9 cellular contexts compared by ENCODE assay signal in the genomic region with DNA sequence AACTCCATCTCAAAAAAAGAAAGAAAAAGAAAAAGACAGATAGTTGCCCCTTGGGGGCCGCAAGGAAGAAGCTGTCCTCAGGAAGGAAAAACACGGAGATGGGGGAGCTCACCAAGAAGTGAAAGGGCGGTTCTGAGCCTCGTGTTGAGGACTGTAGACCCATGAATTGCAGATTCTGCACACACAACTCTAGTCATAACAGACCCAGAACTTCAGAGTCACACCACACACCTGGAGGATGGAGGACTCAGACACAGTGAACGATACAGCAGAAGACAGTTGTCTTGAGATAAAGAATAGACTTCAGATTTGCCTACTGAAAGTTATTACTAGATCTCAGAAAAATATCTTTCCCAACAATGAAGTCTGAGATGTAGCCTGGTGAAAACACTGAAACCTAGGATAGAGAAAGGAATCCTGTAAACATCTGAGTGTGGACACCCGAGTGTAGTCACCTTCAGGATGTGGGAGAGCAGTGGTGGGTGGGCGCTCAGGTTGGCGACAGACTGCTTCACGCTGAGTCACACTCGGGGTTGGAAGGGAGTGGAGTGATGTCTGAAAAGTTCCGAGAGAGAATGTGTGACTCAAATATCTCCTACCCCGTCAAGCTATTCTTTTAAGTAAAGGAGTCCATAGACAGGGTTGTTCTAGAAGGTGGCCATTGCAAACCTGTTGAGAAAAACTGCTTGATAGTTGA.
A peak's percentile ranks its signal among the peaks of the same experiment; 100 is the strongest.
DNase-seq lines count a peak whose midpoint lies in the region; ATAC-seq and TF ChIP-seq lines count a peak whose summit lies in the region.
"Had no signal": no experiment of that assay in that cellular context is flagged by ENCODE, and none has a peak within 500 bp of the region (broad histone marks: within the 10 kb centered on the region; RNA-seq: fewer than 3 reads in every experiment).

No MANE protein-coding gene starts in this region.

- H3K4me3 ChIP-seq in fibroblast of mammary gland (ENCODE audit: control insufficient read depth, low read depth, low read length), result no peak overlapping the region
- H3K4me3 ChIP-seq: left lung had no signal

- peak; percentile 93 for DNase-seq in HT1080 (ENCODE audit: low read depth)
- peak; percentile 7 for DNase-seq in activated CD8-positive, alpha-beta memory T cell treated with anti-CD3 and anti-CD28 coated beads, Interleukin-2, amount 50 U/mL, for 1 hour (ENCODE audit: extremely low read depth)
- peak; percentile 94 for DNase-seq in fibroblast of mammary gland (ENCODE audit: low read depth)
- peak in 2 of 3 experiments; percentile 24 to 34 for DNase-seq in stimulated activated CD4-positive, alpha-beta T cell treated with anti-CD3 and anti-CD28 coated beads, TNF-alpha, amount 100 ng/mL, for 4 hours (ENCODE audit: low read depth in 3 of 3)
- DNase-seq in UCSD-AML1 (lab: John Stamatoyannopoulos, UW; ENCODE audit: unreplicated experiment), result no peak
- no peak for DNase-seq in left lobe of liver (ENCODE audit: low spot score)
- no peak for DNase-seq in NCI-H2107 treated with DMSO at 0.1 percent for 48 hours (lab: John Stamatoyannopoulos, UW; ENCODE audit: unreplicated experiment)
- DNase-seq: left lung had no signal

- no peak for TF ChIP-seq CTCF in fibroblast of mammary gland (conservative IDR thresholded peaks at IDR 0.05; ENCODE audit: control insufficient read depth, insufficient read depth, low read depth, low read length)

- no peak for ATAC-seq in left lobe of liver
- ATAC-seq in HG02973 (IDR thresholded peaks at IDR 0.05; ENCODE audit: unreplicated experiment), result no peak
- ATAC-seq: left lung had no signal

Comparison
In these comparisons a context has a peak if more than half of its experiments do, and no peak if none do; other contexts are left out.
1. DNase-seq: peak in HT1080 (single experiment), activated CD8-positive, alpha-beta memory T cell treated with anti-CD3 and anti-CD28 coated beads, Interleukin-2, amount 50 U/mL, for 1 hour (single experiment), fibroblast of mammary gland (single experiment) and stimulated activated CD4-positive, alpha-beta T cell treated with anti-CD3 and anti-CD28 coated beads, TNF-alpha, amount 100 ng/mL, for 4 hours (2 of 3); none in UCSD-AML1 (single experiment), left lobe of liver (single experiment) and NCI-H2107 treated with DMSO at 0.1 percent for 48 hours (single experiment).